8 cellular contexts compared by ENCODE assay signal in genomic region chr5:111063709-111064322, GRCh38. TPM values are rescaled to one million over a fixed set of nuclear protein-coding genes. Genes with fewer than 3 reads are reported as not detected.
DNase-seq lines count a peak whose midpoint lies in the region; ATAC-seq, FAIRE-seq and TF ChIP-seq lines count a peak whose summit lies in the region.

No MANE protein-coding gene starts in this region.

- CTCF ChIA-PET in IMR-90 (lab: Yijun Ruan, JAX): no interaction called here
- CTCF ChIA-PET in mammary epithelial cell (lab: Charles Lee; ENCODE audit: low non-redundant PET): no interaction called here

- H4K20me1 ChIP-seq in IMR-90 (ENCODE audit: insufficient read depth, low read length) (no peaks in the 10 kb centered on the region), mammary epithelial cell (ENCODE audit: insufficient read depth, low read length) (no peaks in the 10 kb centered on the region)

- peak; percentile 35; the same call in 1 of the 2 replicates for TF ChIP-seq RAD21 in IMR-90 (IDR thresholded peaks at IDR 0.05; ENCODE audit: low read length)

- no peak overlapping the region for H3K14ac ChIP-seq in IMR-90 (replicated peaks; ENCODE audit: low read depth, low read length)

- H3K4me3 ChIP-seq in IMR-90 (ENCODE audit: insufficient read depth, low read depth, low read length) (no peak overlapping the region), mammary epithelial cell (replicated peaks in 1 of 3; ENCODE audit: insufficient read depth in 1 of 3, low read depth in 2 of 3, low read length in 3 of 3) (no peak overlapping the region)

- H3K4me1 Mint-ChIP-seq in stimulated activated naive CD8-positive, alpha-beta T cell treated with anti-CD3 and anti-CD28 coated beads, Interleukin-15, amount 100 ng/mL, for 72 hours: no peaks in the 10 kb centered on the region

- H3K27ac Mint-ChIP-seq in stimulated activated naive CD8-positive, alpha-beta T cell treated with anti-CD3 and anti-CD28 coated beads, Interleukin-15, amount 100 ng/mL, for 72 hours: no peak overlapping the region

- dilution Hi-C loops in IMR-90 (cut with HindIII; ENCODE audit: low sequenced_read_pairs, unreplicated experiment) (no loop called here), mammary epithelial cell (cut with HindIII; ENCODE audit: low sequenced_read_pairs) (no loop called here)

- no peak for FAIRE-seq in urothelium cell line (lab: Jason Lieb, UNC)

- in situ Hi-C loops in IMR-90 (cut with MboI; ENCODE audit: low sequenced_read_pairs): no loop called here
- in situ Hi-C loops in mammary epithelial cell (cut with MboI; ENCODE audit: low sequenced_read_pairs in 2 of 2): loop anchor here (10.0 kb wide), 2 partner anchors 299 to 309 kb away; no protein-coding TSS in a partner anchor

- no peaks in the 10 kb centered on the region for H3K9me1 ChIP-seq in IMR-90 (ENCODE audit: insufficient read depth, low read length)

- no peaks in the 10 kb centered on the region for H3K9me3 Mint-ChIP-seq in stimulated activated naive CD8-positive, alpha-beta T cell treated with anti-CD3 and anti-CD28 coated beads, Interleukin-15, amount 100 ng/mL, for 72 hours

- peak; percentile 40 for TF ChIP-seq CTCF in IMR-90 (conservative IDR thresholded peaks at IDR 0.05; ENCODE audit: low read depth, low read length)
- peak; percentile 81 to 91 for TF ChIP-seq CTCF in mammary epithelial cell (conservative IDR thresholded peaks at IDR 0.05 in 1 of 2, IDR thresholded peaks at IDR 0.05 in 1 of 2; ENCODE audit: extremely low read depth in 1 of 2, insufficient read depth in 1 of 2, low read depth in 1 of 2, low read length in 2 of 2)

- H3K27ac ChIP-seq in IMR-90 (ENCODE audit: insufficient read depth, low read length) (no peak overlapping the region), mammary epithelial cell (ENCODE audit: insufficient read depth, low read depth, low read length) (no peak overlapping the region)

- H4K5ac ChIP-seq in IMR-90 (ENCODE audit: low read depth, low read length): no peak overlapping the region

- H2BK120ac ChIP-seq in IMR-90 (ENCODE audit: low read depth, low read length): no peak overlapping the region

- H3K79me2 ChIP-seq in mammary epithelial cell (ENCODE audit: insufficient read depth, low read length): no peaks in the 10 kb centered on the region

- H2BK15ac ChIP-seq in IMR-90 (ENCODE audit: low read depth, low read length): no peak overlapping the region

- peak; percentile 59 for ATAC-seq in stimulated activated naive CD8-positive, alpha-beta T cell treated with anti-CD3 and anti-CD28 coated beads, Interleukin-15, amount 100 ng/mL, for 72 hours
- no peak for ATAC-seq in stimulated activated naive CD8-positive, alpha-beta T cell treated with anti-CD3 and anti-CD28 coated beads, Interleukin-15, Interleukin-2, amounts not matched to agents 100 U/mL and 50 U/mL, for 24 hours
- ATAC-seq in IMR-90 (ENCODE audit: low read depth) (no peak; the same call in 1 of the 2 replicates), GM18858 (IDR thresholded peaks at IDR 0.05; ENCODE audit: unreplicated experiment) (no peak)

- no peak for DNase-seq in stimulated activated naive CD8-positive, alpha-beta T cell treated with anti-CD3 and anti-CD28 coated beads, Interleukin-15, amount 100 ng/mL, for 72 hours
- DNase-seq in stimulated activated naive CD8-positive, alpha-beta T cell treated with anti-CD3 and anti-CD28 coated beads, Interleukin-15, Interleukin-2, amounts not matched to agents 100 U/mL and 50 U/mL, for 24 hours: no peak
- DNase-seq in IMR-90 (peak; percentile 30), mammary epithelial cell (peak; percentile 60), urothelium cell line (ENCODE audit: low spot score) (peak; percentile 37), NCI-H1930 (lab: John Stamatoyannopoulos, UW) (no peak), NCI-H2081 (lab: John Stamatoyannopoulos, UW) (no peak)

- H2BK5ac ChIP-seq in IMR-90 (ENCODE audit: low read depth, low read length, poor library complexity, severe bottlenecking): no peak overlapping the region

- no peaks in the 10 kb centered on the region for H3K9me3 ChIP-seq in IMR-90 (ENCODE audit: control insufficient read depth, insufficient read depth, low read length)
- H3K9me3 ChIP-seq in mammary epithelial cell (replicated peaks; ENCODE audit: insufficient read depth, low read length): no peaks in the 10 kb centered on the region

- no peak overlapping the region for H4K8ac ChIP-seq in IMR-90 (ENCODE audit: low read depth in 2 of 2, low read length in 2 of 2)

- POLR2A ChIA-PET in IMR-90 (lab: Charles Lee; ENCODE audit: unreplicated experiment): no interaction called here

- H3K9ac ChIP-seq in IMR-90 (ENCODE audit: low read depth, low read length): no peak overlapping the region
- H3K9ac ChIP-seq in mammary epithelial cell (ENCODE audit: insufficient read depth, low read length): no peak overlapping the region

- no peaks in the 10 kb centered on the region for H3K79me1 ChIP-seq in IMR-90 (ENCODE audit: low read depth in 1 of 2, low read length in 2 of 2)

- intact Hi-C loops in IMR-90 (cut with micrococcal nuclease): no loop called here
- intact Hi-C loops in mammary epithelial cell (cut with micrococcal nuclease): loop anchor here (1.0 to 5.0 kb wide), 3 partner anchors 197 to 307 kb away; no protein-coding TSS in a partner anchor

- H3K4me1 ChIP-seq in IMR-90 (ENCODE audit: control insufficient read depth, insufficient read depth, low read length) (no peaks in the 10 kb centered on the region), mammary epithelial cell (ENCODE audit: insufficient read depth, low read length) (peaks cover 7% of the 10 kb centered on the region)

- H2AK5ac ChIP-seq in IMR-90 (ENCODE audit: low read depth, low read length): no peak overlapping the region

- no peak overlapping the region for H3K4ac ChIP-seq in IMR-90 (ENCODE audit: low read depth, low read length)

- no peak overlapping the region for H3K18ac ChIP-seq in IMR-90 (ENCODE audit: low read depth, low read length)

- TF ChIP-seq POLR2A in IMR-90 (IDR thresholded peaks at IDR 0.05; ENCODE audit: low read depth, low read length): no peak

- no peak overlapping the region for H3K23ac ChIP-seq in IMR-90 (ENCODE audit: low read depth, low read length)

- H2AK9ac ChIP-seq in IMR-90 (replicated peaks; ENCODE audit: low read depth, low read length, poor library complexity): no peak overlapping the region

- H2BK20ac ChIP-seq in IMR-90 (ENCODE audit: low read depth, low read length): no peak overlapping the region

- H3K27me3 ChIP-seq in IMR-90 (ENCODE audit: control insufficient read depth, insufficient read depth, low read length) (no peaks in the 10 kb centered on the region), mammary epithelial cell (ENCODE audit: insufficient read depth, low read length) (no peaks in the 10 kb centered on the region)

- H2AFZ ChIP-seq in IMR-90 (replicated peaks; ENCODE audit: low read length, poor library complexity): no peak overlapping the region
- H2AFZ ChIP-seq in mammary epithelial cell (ENCODE audit: low read depth, low read length): no peak overlapping the region

- WGBS in IMR-90 (ENCODE audit: extremely low coverage in 2 of 2, insufficient read length in 1 of 2), 2 experiments: no CpG with 5 or more reads among the region's 3 CpGs
- WGBS in mammary epithelial cell (ENCODE audit: low coverage, missing lambda C conversion rate): 4% methylated on average over 3 of the region's 3 CpGs

- no peaks in the 10 kb centered on the region for H3K36me3 ChIP-seq in IMR-90 (ENCODE audit: control insufficient read depth, insufficient read depth, low read length)
- no peaks in the 10 kb centered on the region for H3K36me3 ChIP-seq in mammary epithelial cell (ENCODE audit: insufficient read depth, low read length)

- H3K27me3 Mint-ChIP-seq in stimulated activated naive CD8-positive, alpha-beta T cell treated with anti-CD3 and anti-CD28 coated beads, Interleukin-15, amount 100 ng/mL, for 72 hours: peaks cover 49% of the 10 kb centered on the region

- H4K91ac ChIP-seq in IMR-90 (ENCODE audit: insufficient read depth, low read depth, low read length): no peak overlapping the region

- H3K56ac ChIP-seq in IMR-90 (ENCODE audit: extremely low read depth, insufficient read depth, low read length): no peak overlapping the region

- H3K4me2 ChIP-seq in IMR-90 (ENCODE audit: low read depth, low read length) (no peak overlapping the region), mammary epithelial cell (ENCODE audit: insufficient read depth, low read depth, low read length) (no peak overlapping the region)

- no peak overlapping the region for H3K4me3 Mint-ChIP-seq in stimulated activated naive CD8-positive, alpha-beta T cell treated with anti-CD3 and anti-CD28 coated beads, Interleukin-15, amount 100 ng/mL, for 72 hours

- BruUV-seq in IMR-90 (replicated peaks; lab: Mats Ljungman, UMichigan) (no TSS peak), mammary epithelial cell (replicated peaks; lab: Mats Ljungman, UMichigan) (no TSS peak)

TF ChIP-seq in IMR-90, 13 proteins besides CTCF, POLR2A, EP300 and RAD21 (continues in another document):
- TF ChIP-seq SMC3 (IDR thresholded peaks at IDR 0.05; ENCODE audit: low read depth, low read length) (no peak), MXI1 (IDR thresholded peaks at IDR 0.05; ENCODE audit: borderline replicate concordance, low read depth, low read length) (no peak)
- TF ChIP-seq, protein P1, sequence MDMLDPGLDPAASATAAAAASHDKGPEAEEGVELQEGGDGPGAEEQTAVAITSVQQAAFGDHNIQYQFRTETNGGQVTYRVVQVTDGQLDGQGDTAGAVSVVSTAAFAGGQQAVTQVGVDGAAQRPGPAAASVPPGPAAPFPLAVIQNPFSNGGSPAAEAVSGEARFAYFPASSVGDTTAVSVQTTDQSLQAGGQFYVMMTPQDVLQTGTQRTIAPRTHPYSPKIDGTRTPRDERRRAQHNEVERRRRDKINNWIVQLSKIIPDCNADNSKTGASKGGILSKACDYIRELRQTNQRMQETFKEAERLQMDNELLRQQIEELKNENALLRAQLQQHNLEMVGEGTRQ (IDR thresholded peaks at IDR 0.05; ENCODE audit: low read depth, low read length): no peak

RNA-seq across cellular contexts. Expression of gene TSLP, which starts 7.7 kb away (rescaled TPM):
- total RNA-seq in IMR-90 (2012; rRNA removed): 0.28 and 0.54 TPM in 2 replicates
- 0.93 and 1.6 TPM in 2 replicates for polyA plus RNA-seq in IMR-90 (2012; rRNA removed)
- 0.24 and 0.36 TPM in 2 replicates for polyA plus RNA-seq in IMR-90 (2012; cell fraction: cytosol; rRNA removed)
- 0.09 and 1.1 TPM in 2 replicates for polyA plus RNA-seq in IMR-90 (2012; cell fraction: nucleus; rRNA removed; ENCODE audit: low replicate concordance)
- 1 to 10 TPM; 1.0 to 6.2 TPM for total RNA-seq in mammary epithelial cell
- polyA plus RNA-seq in mammary epithelial cell: 0.58 TPM
- polyA minus RNA-seq in mammary epithelial cell: 2.8 TPM

RNA-seq across cellular contexts. Expression of gene WDR36, which starts 28.3 kb away (rescaled TPM):
- total RNA-seq in IMR-90 (2012; rRNA removed) (87.8 and 111 TPM in 2 replicates), mammary epithelial cell (10 to 100 TPM; 45.5 to 67.2 TPM)
- polyA plus RNA-seq in IMR-90 (2012; rRNA removed) (9.4 and 11.9 TPM in 2 replicates), mammary epithelial cell (21.3 TPM)
- polyA plus RNA-seq in IMR-90 (2012; cell fraction: cytosol; rRNA removed): 2.5 and 2.6 TPM in 2 replicates
- polyA plus RNA-seq in IMR-90 (2012; cell fraction: nucleus; rRNA removed; ENCODE audit: low replicate concordance): 3.3 and 21.3 TPM in 2 replicates
- polyA minus RNA-seq in mammary epithelial cell: 55.6 TPM

Comparison
In these comparisons a context has a peak if more than half of its experiments do, and no peak if none do; other contexts are left out.
1. DNase-seq: peak in IMR-90 (single experiment), mammary epithelial cell (single experiment) and urothelium cell line (single experiment); none in stimulated activated naive CD8-positive, alpha-beta T cell treated with anti-CD3 and anti-CD28 coated beads, Interleukin-15, amount 100 ng/mL, for 72 hours (0 of 2), stimulated activated naive CD8-positive, alpha-beta T cell treated with anti-CD3 and anti-CD28 coated beads, Interleukin-15, Interleukin-2, amounts not matched to agents 100 U/mL and 50 U/mL, for 24 hours (single experiment), NCI-H1930 (0 of 2) and NCI-H2081 (0 of 2).